8 cellular contexts compared by ENCODE assay signal in the genomic region with DNA sequence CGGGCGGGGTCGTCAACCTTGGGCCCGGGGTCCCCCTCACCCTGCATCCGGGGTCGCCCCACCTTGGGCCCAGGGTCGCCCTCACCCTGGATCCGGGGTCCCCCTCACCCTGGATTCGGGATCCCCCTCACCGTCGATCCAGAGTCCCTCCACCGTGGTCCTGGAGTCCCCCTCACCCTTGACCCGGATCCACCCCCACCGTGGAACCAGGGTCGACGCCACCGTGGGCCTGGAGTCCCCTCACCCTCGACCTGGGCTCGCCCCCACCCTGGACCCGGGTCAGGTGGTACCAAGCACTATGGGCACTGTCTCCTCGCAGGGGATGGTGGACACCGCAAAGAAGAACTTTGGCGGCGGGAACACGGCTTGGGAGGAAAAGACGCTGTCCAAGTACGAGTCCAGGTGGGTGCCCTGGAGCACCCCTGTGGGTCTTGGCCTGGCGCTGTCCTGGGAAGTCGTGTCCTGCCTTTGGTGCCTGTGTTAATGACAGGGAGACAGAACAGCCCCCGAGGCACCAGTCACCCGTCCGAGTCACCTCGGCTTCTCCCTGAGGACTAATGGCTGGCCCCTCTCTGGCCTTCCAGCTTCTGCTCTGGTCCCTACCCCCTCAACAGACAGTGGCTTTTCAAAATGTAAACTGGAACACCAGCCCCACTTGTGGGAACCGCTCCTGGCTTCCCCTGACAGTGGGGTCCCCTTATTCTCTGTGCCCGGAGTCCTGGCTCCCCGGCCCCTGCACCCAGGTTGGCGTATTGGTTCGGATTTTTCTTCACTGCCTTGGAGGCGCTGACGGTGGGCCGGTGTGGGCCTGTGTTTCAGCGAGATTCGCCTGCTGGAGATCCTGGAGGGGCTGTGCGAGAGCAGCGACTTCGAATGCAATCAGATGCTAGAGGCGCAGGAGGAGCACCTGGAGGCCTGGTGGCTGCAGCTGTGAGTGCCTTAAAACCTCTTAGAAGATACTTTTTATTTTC. TPM values are rescaled to one million over a fixed set of nuclear protein-coding genes. Genes with fewer than 3 reads are reported as not detected.
DNase-seq lines count a peak whose midpoint lies in the region; ATAC-seq and TF ChIP-seq lines count a peak whose summit lies in the region.

No MANE protein-coding gene starts in this region.

- H3K36me3 ChIP-seq in HEK293 (ENCODE audit: control insufficient read depth in 2 of 2, insufficient read depth in 1 of 2, low read length in 2 of 2) (peaks cover 9 to 42% of the 10 kb centered on the region in 2 experiments; a peak in 2 of 3 replicates), iPS DF 6.9 (ENCODE audit: control insufficient read depth, insufficient read depth, low read length) (peaks cover 2% of the 10 kb centered on the region)

- peak overlapping the region; percentile 61; the same call in 1 of the 2 replicates for H3K27ac ChIP-seq in HEK293 (ENCODE audit: extremely low read depth, low read depth, low read length)
- H3K27ac ChIP-seq in iPS DF 6.9 (ENCODE audit: low read length): no peak overlapping the region

- peak overlapping the region; percentile 70 for H3K4me3 ChIP-seq in HEK293 (ENCODE audit: low read depth, low read length)
- H3K4me3 ChIP-seq in iPS DF 6.9 (ENCODE audit: low read length): peak overlapping the region; percentile 58; the same call in 1 of the 2 replicates

- no peaks in the 10 kb centered on the region for H3K9me3 ChIP-seq in HEK293 (ENCODE audit: control insufficient read depth, insufficient read depth, low read depth, low read length)
- no peaks in the 10 kb centered on the region for H3K9me3 ChIP-seq in iPS DF 6.9 (ENCODE audit: control insufficient read depth, insufficient read depth, low read length)

- TF ChIP-seq CTCF in HEK293 (tag by site-specific recombination; IDR thresholded peaks at IDR 0.05) (no peak), WTC11 (IDR thresholded peaks at IDR 0.05) (no peak)

- POLR2A ChIA-PET in HEK293 (lab: Yijun Ruan, JAX) (interaction anchor here (0.6 to 1.4 kb wide), 4 partner anchors 14 to 93 kb away, joined by 3 to 6 read pairs (median 4); no protein-coding TSS in a partner anchor), WTC11 (lab: Charles Lee) (no interaction called here)

- H3K27me3 Mint-ChIP-seq in WTC11 (ENCODE audit: low read depth): no peaks in the 10 kb centered on the region
- no peaks in the 10 kb centered on the region for H3K27me3 Mint-ChIP-seq in stimulated activated memory B cell treated with anti-CD40 and anti-IgM and Interleukin-4, amounts not matched to agents 10 μg/mL and 1 μg/mL and 100 μg/mL, for 72 hours

- peaks cover 5% of the 10 kb centered on the region for H3K4me1 Mint-ChIP-seq in WTC11
- H3K4me1 Mint-ChIP-seq in stimulated activated memory B cell treated with anti-CD40 and anti-IgM and Interleukin-4, amounts not matched to agents 10 μg/mL and 1 μg/mL and 100 μg/mL, for 72 hours: peaks cover 41% of the 10 kb centered on the region

- H3K9me3 Mint-ChIP-seq in WTC11: no peaks in the 10 kb centered on the region
- H3K9me3 Mint-ChIP-seq in stimulated activated memory B cell treated with anti-CD40 and anti-IgM and Interleukin-4, amounts not matched to agents 10 μg/mL and 1 μg/mL and 100 μg/mL, for 72 hours: no peaks in the 10 kb centered on the region

- H3K27me3 ChIP-seq in iPS DF 6.9 (ENCODE audit: control insufficient read depth, insufficient read depth, low read length): no peaks in the 10 kb centered on the region

- peak overlapping the region; percentile 58 for H3K4me3 Mint-ChIP-seq in WTC11
- peak overlapping the region; percentile 69 for H3K4me3 Mint-ChIP-seq in stimulated activated memory B cell treated with anti-CD40 and anti-IgM and Interleukin-4, amounts not matched to agents 10 μg/mL and 1 μg/mL and 100 μg/mL, for 72 hours

- H3K4me1 ChIP-seq in HEK293 (ENCODE audit: control insufficient read depth, insufficient read depth, low read length) (no peaks in the 10 kb centered on the region), iPS DF 6.9 (ENCODE audit: control insufficient read depth, insufficient read depth, low read length) (no peaks in the 10 kb centered on the region)

- ATAC-seq in WTC11 (no peak), HG03280 (IDR thresholded peaks at IDR 0.05; ENCODE audit: unreplicated experiment) (no peak), HG03565 (IDR thresholded peaks at IDR 0.05; ENCODE audit: unreplicated experiment) (no peak)
- peak; percentile 18 for ATAC-seq in stimulated activated memory B cell treated with anti-CD40 and anti-IgM and Interleukin-4, amounts not matched to agents 10 μg/mL and 1 μg/mL and 100 μg/mL, for 72 hours

- peaks cover 3% of the 10 kb centered on the region; the same call in 1 of the 2 replicates for H3K36me3 Mint-ChIP-seq in WTC11
- H3K36me3 Mint-ChIP-seq in stimulated activated memory B cell treated with anti-CD40 and anti-IgM and Interleukin-4, amounts not matched to agents 10 μg/mL and 1 μg/mL and 100 μg/mL, for 72 hours: peaks cover 14% of the 10 kb centered on the region

- WGBS in iPS DF 6.9 (ENCODE audit: insufficient coverage, insufficient read length): no CpG with 5 or more reads among the region's 47 CpGs

- DNase-seq in WTC11 (ENCODE audit: low spot score) (no peak), iPS DF 6.9 (ENCODE audit: low read depth, low spot score) (no peak), NCI-H82 (lab: John Stamatoyannopoulos, UW) (no peak), activated gamma-delta T cell treated with Interleukin-2 at 50 U/mL for 16 hours (no peak)

- CTCF ChIA-PET in HEK293 (lab: Yijun Ruan, JAX): interaction anchor here (0.7 to 1.6 kb wide), 3 partner anchors 37 to 111 kb away, joined by 3 to 6 read pairs (median 3); no protein-coding TSS in a partner anchor
- CTCF ChIA-PET in WTC11 (lab: Charles Lee): interaction anchor here (0.8 to 2.1 kb wide), 3 partner anchors 111 to 288 kb away, joined by 3 to 8 read pairs (median 4); no protein-coding TSS in a partner anchor

- H3K27ac Mint-ChIP-seq in WTC11: no peak overlapping the region
- H3K27ac Mint-ChIP-seq in stimulated activated memory B cell treated with anti-CD40 and anti-IgM and Interleukin-4, amounts not matched to agents 10 μg/mL and 1 μg/mL and 100 μg/mL, for 72 hours: peak overlapping the region; percentile 19

TF ChIP-seq in HEK293, 187 proteins besides CTCF, POLR2A, EP300 and RAD21 (continues in another document):
- no peak for TF ChIP-seq ZNF558 (tag by site-specific recombination; IDR thresholded peaks at IDR 0.05)
- TF ChIP-seq, protein P1, sequence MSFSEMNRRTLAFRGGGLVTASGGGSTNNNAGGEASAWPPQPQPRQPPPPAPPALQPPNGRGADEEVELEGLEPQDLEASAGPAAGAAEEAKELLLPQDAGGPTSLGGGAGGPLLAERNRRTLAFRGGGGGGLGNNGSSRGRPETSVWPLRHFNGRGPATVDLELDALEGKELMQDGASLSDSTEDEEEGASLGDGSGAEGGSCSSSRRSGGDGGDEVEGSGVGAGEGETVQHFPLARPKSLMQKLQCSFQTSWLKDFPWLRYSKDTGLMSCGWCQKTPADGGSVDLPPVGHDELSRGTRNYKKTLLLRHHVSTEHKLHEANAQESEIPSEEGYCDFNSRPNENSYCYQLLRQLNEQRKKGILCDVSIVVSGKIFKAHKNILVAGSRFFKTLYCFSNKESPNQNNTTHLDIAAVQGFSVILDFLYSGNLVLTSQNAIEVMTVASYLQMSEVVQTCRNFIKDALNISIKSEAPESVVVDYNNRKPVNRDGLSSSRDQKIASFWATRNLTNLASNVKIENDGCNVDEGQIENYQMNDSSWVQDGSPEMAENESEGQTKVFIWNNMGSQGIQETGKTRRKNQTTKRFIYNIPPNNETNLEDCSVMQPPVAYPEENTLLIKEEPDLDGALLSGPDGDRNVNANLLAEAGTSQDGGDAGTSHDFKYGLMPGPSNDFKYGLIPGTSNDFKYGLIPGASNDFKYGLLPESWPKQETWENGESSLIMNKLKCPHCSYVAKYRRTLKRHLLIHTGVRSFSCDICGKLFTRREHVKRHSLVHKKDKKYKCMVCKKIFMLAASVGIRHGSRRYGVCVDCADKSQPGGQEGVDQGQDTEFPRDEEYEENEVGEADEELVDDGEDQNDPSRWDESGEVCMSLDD (tag by site-specific recombination; IDR thresholded peaks at IDR 0.05): 0 out of 2 replicates have a peak, but pooled peaks have one; percentile 25
- TF ChIP-seq ZNF629 (tag by site-specific recombination; IDR thresholded peaks at IDR 0.05): no peak

TF ChIP-seq in WTC11, 78 proteins besides CTCF, POLR2A, EP300 and RAD21:
- TF ChIP-seq, protein P2, sequence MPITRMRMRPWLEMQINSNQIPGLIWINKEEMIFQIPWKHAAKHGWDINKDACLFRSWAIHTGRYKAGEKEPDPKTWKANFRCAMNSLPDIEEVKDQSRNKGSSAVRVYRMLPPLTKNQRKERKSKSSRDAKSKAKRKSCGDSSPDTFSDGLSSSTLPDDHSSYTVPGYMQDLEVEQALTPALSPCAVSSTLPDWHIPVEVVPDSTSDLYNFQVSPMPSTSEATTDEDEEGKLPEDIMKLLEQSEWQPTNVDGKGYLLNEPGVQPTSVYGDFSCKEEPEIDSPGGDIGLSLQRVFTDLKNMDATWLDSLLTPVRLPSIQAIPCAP (CRISPR knock-in tag; IDR thresholded peaks at IDR 0.05): no peak
- TF ChIP-seq TP53 (CRISPR knock-in tag; IDR thresholded peaks at IDR 0.05) (0 out of 2 replicates have a peak, but pooled peaks have one; percentile 29), SMAD4 (CRISPR knock-in tag; IDR thresholded peaks at IDR 0.05) (no peak)
TF ChIP-seq in WTC11: peak in this region for 1.

RNA-seq across cellular contexts. Expression of a gene that starts 0.8 kb away (rescaled TPM):
- total RNA-seq in WTC11 (2021): 34.9 to 42.8 TPM (median 35.2 TPM) in 3 replicates

RNA-seq across cellular contexts. Expression of a gene that starts 1.0 kb away (rescaled TPM):
- total RNA-seq in WTC11 (2021): 26.5 to 29.2 TPM (median 26.7 TPM) in 3 replicates

RNA-seq across cellular contexts. Expression of a gene that starts 41.4 kb away (rescaled TPM):
- total RNA-seq in WTC11 (2021): 42.9 to 45.7 TPM (median 44.3 TPM) in 3 replicates
